Comparison of ENCODE assay signal across 28 cellular contexts in the genomic region with DNA sequence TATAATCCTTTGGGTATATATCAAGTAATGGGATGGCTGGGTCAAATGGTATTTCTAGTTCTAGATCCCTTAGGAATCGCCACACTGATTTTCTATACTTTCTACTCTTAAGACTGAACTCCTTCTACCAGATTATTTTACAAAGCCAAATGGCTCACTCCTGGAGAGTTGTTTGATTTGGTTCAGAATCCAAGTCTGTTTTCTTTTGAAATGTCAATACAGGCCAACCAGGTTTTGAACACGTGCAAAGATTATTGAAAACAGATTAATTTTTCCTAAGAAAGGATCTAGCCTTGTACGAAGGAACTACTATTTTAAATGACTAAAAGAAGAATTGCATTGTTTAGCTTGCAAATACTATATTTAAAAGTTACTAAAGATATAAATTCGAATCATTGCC. TPM values are rescaled to one million over a fixed set of nuclear protein-coding genes. Genes with fewer than 3 reads are reported as not detected.
"Had no signal": no experiment of that assay in that cellular context is flagged by ENCODE, and none has a peak within 500 bp of the region (broad histone marks: within the 10 kb centered on the region; RNA-seq: fewer than 3 reads in every experiment).

No MANE protein-coding gene starts in this region.

- H3K4me1 ChIP-seq: ascending aorta had no signal

- H3K27ac ChIP-seq: ascending aorta, cardiac muscle cell, WERI-Rb-1 had no signal

- H3K27me3 ChIP-seq: ascending aorta had no signal

- H3K36me3 ChIP-seq: ascending aorta, cardiac muscle cell, WERI-Rb-1 had no signal

- H3K4me3 ChIP-seq: ascending aorta, cardiac muscle cell had no signal

- ATAC-seq: activated CD8-positive, alpha-beta memory T cell treated with anti-CD3 and anti-CD28 coated beads, Interleukin-2, amount 10 ng/mL, durations not matched to agents 7 days and 5 days had no signal

- H3K9me3 ChIP-seq: ascending aorta had no signal

- DNase-seq: activated CD4-positive, alpha-beta memory T cell treated with anti-CD3 and anti-CD28 coated beads, Interleukin-2, amount 10 ng/mL, durations not matched to agents 7 days and 5 days; activated CD4-positive, alpha-beta T cell treated with anti-CD3 and anti-CD28 coated beads for 1 hour; activated CD4-positive, alpha-beta T cell treated with anti-CD3 and anti-CD28 coated beads for 48 hours; activated CD4-positive, CD25-positive, alpha-beta regulatory T cell; activated CD8-positive, alpha-beta memory T cell treated with anti-CD3 and anti-CD28 coated beads for 24 hours; activated CD8-positive, alpha-beta memory T cell treated with anti-CD3 and anti-CD28 coated beads, Interleukin-2, amount 10 ng/mL, durations not matched to agents 7 days and 5 days; activated CD8-positive, alpha-beta memory T cell treated with anti-CD3 and anti-CD28 coated beads, Interleukin-2, amount 50 U/mL, for 48 hours; activated effector memory CD4-positive, alpha-beta T cell treated with Interleukin-2 at 50 U/mL for 16 hours; activated naive CD4-positive, alpha-beta T cell treated with anti-CD3 and anti-CD28 coated beads, Interleukin-2, amount 10 ng/mL, durations not matched to agents 7 days and 5 days; activated naive CD8-positive, alpha-beta T cell treated with anti-CD3 and anti-CD28 coated beads for 36 hours; activated T-cell treated with anti-CD3 and anti-CD28 coated beads, Interleukin-2, amount 50 U/mL, for 48 hours; amygdala; Karpas-422; NCI-H1105; NCI-H1436; NCI-H1694; NCI-H2171; NCI-H510A; NCI-H526; NCI-H748 treated with DMSO at 0.1 percent for 48 hours; NK-92 treated with Interleukin-12 subunit alpha and Interleukin-12 subunit beta, amount 100 ng/mL, for 24 hours; Right ventricle myocardium superior; T1000; WERI-Rb-1 had no signal

RNA-seq across cellular contexts. Expression of a gene that starts 38.6 kb away (rescaled TPM):
- total RNA-seq: cardiac muscle cell, chondrocyte, MCF 10A had no signal
- polyA plus RNA-seq: cardiac muscle cell had no signal
